8 cellular contexts compared by ENCODE assay signal in the genomic region with DNA sequence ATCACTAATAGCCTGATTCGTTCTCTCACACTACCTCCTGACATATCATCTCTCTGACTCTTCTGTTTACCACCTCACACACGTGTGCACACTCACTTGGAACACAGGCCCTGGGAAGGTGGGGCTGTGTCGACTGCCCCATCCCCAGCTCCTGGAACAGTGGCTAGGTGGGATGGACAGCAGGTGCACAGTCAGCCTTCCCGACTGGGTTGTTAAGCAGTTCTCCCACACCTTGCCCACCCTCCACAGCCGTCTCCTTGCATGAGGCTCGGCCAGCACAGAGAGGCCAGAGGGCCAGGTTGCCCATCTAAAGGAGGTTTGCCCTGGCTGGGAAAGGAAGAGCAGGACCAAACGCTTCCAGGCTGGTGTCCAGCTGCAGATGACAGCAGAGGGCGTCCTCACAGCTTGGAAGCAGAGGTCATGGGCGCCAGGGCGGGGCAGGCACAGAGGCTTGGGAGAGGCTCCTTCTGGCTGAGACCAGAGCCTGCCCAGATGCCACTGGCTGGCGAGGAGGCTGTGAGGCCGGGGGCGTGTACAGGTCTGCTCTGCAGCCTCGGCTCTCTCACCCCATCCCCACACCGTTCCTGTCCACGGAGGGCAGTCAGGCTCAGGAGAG.
DNase-seq lines count a peak whose midpoint lies in the region; ATAC-seq, FAIRE-seq and TF ChIP-seq lines count a peak whose summit lies in the region.

No MANE protein-coding gene starts in this region.

- DNase-seq in AG08396 (ENCODE audit: low spot score) (peak; percentile 71), HK-2 (ENCODE audit: unreplicated experiment) (peak; percentile 84), body of pancreas (peak; percentile 36 to 67 (median 59)), kidney (peak; percentile 87), uterus (peak; percentile 25 to 49), immature natural killer cell (no peak)

- no peaks in the 10 kb centered on the region for H3K4me1 ChIP-seq in body of pancreas
- no peaks in the 10 kb centered on the region for H3K4me1 ChIP-seq in kidney (ENCODE audit: control insufficient read depth in 1 of 2, insufficient read depth in 1 of 2, low read depth in 1 of 2, low read length in 2 of 2)
- no peaks in the 10 kb centered on the region for H3K4me1 ChIP-seq in uterus

- no peaks in the 10 kb centered on the region for H3K9me3 Mint-ChIP-seq in immature natural killer cell

- H3K4me3 Mint-ChIP-seq in immature natural killer cell = no peak overlapping the region

- no peak overlapping the region for H3K9ac ChIP-seq in kidney (ENCODE audit: low read length in 2 of 2)

- H3K27me3 Mint-ChIP-seq in immature natural killer cell (ENCODE audit: low read depth in 3 of 3) = peaks cover 0 to 2% (median 1%) of the 10 kb centered on the region in 3 donors

- H3K27ac ChIP-seq in body of pancreas (no peak overlapping the region), kidney (ENCODE audit: low read depth in 2 of 2, low read length in 2 of 2) (no peak overlapping the region), uterus (no peak overlapping the region)

- TF ChIP-seq POLR2A in body of pancreas (IDR thresholded peaks at IDR 0.05) = no peak
- TF ChIP-seq POLR2A in uterus (IDR thresholded peaks at IDR 0.05) = no peak

- TF ChIP-seq CTCF in body of pancreas (IDR thresholded peaks at IDR 0.05) (peak in 5 of 7 experiments; percentile 14 to 44 (median 19)), kidney (IDR thresholded peaks at IDR 0.05; ENCODE audit: borderline replicate concordance, extremely low read depth, insufficient read depth) (peak; percentile 60), uterus (IDR thresholded peaks at IDR 0.05) (peak; percentile 12 to 27 (median 16))

- no peaks in the 10 kb centered on the region for H3K4me1 Mint-ChIP-seq in immature natural killer cell

- H3K27ac Mint-ChIP-seq in immature natural killer cell = no peak overlapping the region

- H3K36me3 ChIP-seq in body of pancreas (replicated peaks in 1 of 2; ENCODE audit: insufficient read depth in 1 of 2, low read depth in 2 of 2) (no peaks in the 10 kb centered on the region), kidney (ENCODE audit: control insufficient read depth in 1 of 2, insufficient read depth in 2 of 2, low read length in 2 of 2) (no peaks in the 10 kb centered on the region), uterus (no peaks in the 10 kb centered on the region)

- WGBS in body of pancreas, 2 donors = 39 to 43% methylated on average over 11 to 15 of the region's 16 CpGs

- H3K4me3 ChIP-seq in body of pancreas = no peak overlapping the region
- no peak overlapping the region for H3K4me3 ChIP-seq in kidney (ENCODE audit: low read length in 2 of 2)
- H3K4me3 ChIP-seq in uterus = no peak overlapping the region

- H3K27me3 ChIP-seq in body of pancreas (no peaks in the 10 kb centered on the region), uterus (no peaks in the 10 kb centered on the region)

- H3K9me3 ChIP-seq in body of pancreas (no peaks in the 10 kb centered on the region), kidney (ENCODE audit: control insufficient read depth in 1 of 2, low read length in 2 of 2) (no peaks in the 10 kb centered on the region), uterus (no peaks in the 10 kb centered on the region)

- ATAC-seq in body of pancreas (peak; percentile 42), GM21619 (IDR thresholded peaks at IDR 0.05; ENCODE audit: unreplicated experiment) (no peak), HG03175 (IDR thresholded peaks at IDR 0.05; ENCODE audit: unreplicated experiment) (no peak)

- intact Hi-C loops in body of pancreas (cut with DNase I) (no loop called here), kidney (cut with DNase I) (no loop called here), uterus (cut with DNase I; ENCODE audit: low total_unique reads) (no loop called here)

- no peak for FAIRE-seq in kidney (lab: Jason Lieb, UNC)

- no peaks in the 10 kb centered on the region for H3K36me3 Mint-ChIP-seq in immature natural killer cell

Comparison
In these comparisons a context has a peak if more than half of its experiments do, and no peak if none do; other contexts are left out.
1. DNase-seq: peak in AG08396 (single experiment), HK-2 (single experiment), body of pancreas (4 of 4), kidney (single experiment) and uterus (2 of 2); none in immature natural killer cell (0 of 3).
2. Peak in every context shown above with its lines, with median percentiles within 50 percentile points of each other: CTCF ChIP-seq.